2 cellular contexts compared by ENCODE assay signal in the genomic region with DNA sequence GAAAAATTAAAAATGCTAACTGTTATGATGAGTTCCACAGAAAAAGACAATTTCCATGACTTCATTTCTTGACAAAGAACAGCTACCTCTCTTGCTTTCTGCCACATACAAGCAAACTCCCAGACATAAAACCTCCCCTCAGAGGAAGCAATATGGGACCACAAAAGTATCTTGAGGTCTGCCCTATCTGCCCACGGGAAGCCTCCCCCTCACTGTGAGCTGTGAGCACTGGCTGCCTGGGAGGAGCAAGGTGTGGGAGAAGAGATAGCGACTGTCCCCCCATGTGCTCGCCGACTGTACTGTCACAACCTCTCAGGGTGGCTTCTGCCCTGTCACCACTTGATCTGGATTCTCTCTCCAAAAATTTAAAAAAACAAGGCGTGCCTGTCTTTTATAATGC.
TF ChIP-seq lines count a peak whose summit lies in the region.

No MANE protein-coding gene starts in this region.

TF ChIP-seq in HEK293, 187 proteins besides CTCF, POLR2A, EP300 and RAD21 (continued from another document):
- TF ChIP-seq ZFHX2 (tag by site-specific recombination; conservative IDR thresholded peaks at IDR 0.05) (peak; percentile 88), WT1 (tag by site-specific recombination; IDR thresholded peaks at IDR 0.05) (no peak)

TF ChIP-seq in H1, 55 proteins besides CTCF, POLR2A, EP300 and RAD21:
- TF ChIP-seq MAX (IDR thresholded peaks at IDR 0.05) = peak; percentile 39; the same call in 1 of the 2 replicates
- no peak for TF ChIP-seq BRCA1 (IDR thresholded peaks at IDR 0.05; ENCODE audit: low read depth, low read length)
